Comparison of ENCODE assay signal across 26 cellular contexts in genomic region chr2:124762388-124762787, GRCh38.
"Had no signal": no experiment of that assay in that cellular context is flagged by ENCODE, and none has a peak within 500 bp of the region (broad histone marks: within the 10 kb centered on the region; RNA-seq: fewer than 3 reads in every experiment).

No MANE protein-coding gene starts in this region.

- ATAC-seq: stimulated activated effector memory CD8-positive, alpha-beta T cell treated with anti-CD3 and anti-CD28 coated beads, Interleukin-12 subunit alpha, Interleukin-12 subunit beta, amount 100 ng/mL, for 72 hours; stimulated activated memory B cell treated with anti-CD40 and anti-IgM and Interleukin-4, amounts not matched to agents 10 μg/mL and 1 μg/mL and 100 μg/mL, for 72 hours; stimulated activated naive B cell treated with anti-CD40 and anti-IgM and Interleukin-4, amounts not matched to agents 10 μg/mL and 1 μg/mL and 100 μg/mL, for 72 hours; stimulated activated naive CD8-positive, alpha-beta T cell treated with anti-CD3 and anti-CD28 coated beads, Interleukin-15, amount 100 ng/mL, for 72 hours; stimulated activated naive CD8-positive, alpha-beta T cell treated with anti-CD3 and anti-CD28 coated beads, Interleukin-15, Interleukin-2, amounts not matched to agents 100 U/mL and 50 U/mL, for 24 hours; upper lobe of right lung had no signal

- H3K4me1 ChIP-seq: suprapubic skin, testis, thyroid gland, tibial artery, tibial nerve, transverse colon, upper lobe of left lung, upper lobe of right lung, uterus, vagina had no signal

- H3K36me3 ChIP-seq: stomach, suprapubic skin, thoracic aorta, thyroid gland, tibial artery, tibial nerve, transverse colon, upper lobe of left lung, upper lobe of right lung, uterus, vagina had no signal

- H3K27me3 ChIP-seq: stomach, suprapubic skin, testis, thyroid gland, tibial artery, tibial nerve, transverse colon, upper lobe of left lung, upper lobe of right lung, uterus, vagina had no signal

- H3K27ac ChIP-seq: stomach, suprapubic skin, testis, thoracic aorta, thyroid gland, tibial artery, tibial nerve, transverse colon, upper lobe of left lung, upper lobe of right lung, uterus, vagina had no signal

- H3K4me3 ChIP-seq: stomach, suprapubic skin, testis, thoracic aorta, thyroid gland, tibial artery, tibial nerve, transverse colon, upper lobe of left lung, upper lobe of right lung, uterus, vagina had no signal

- H3K9me3 ChIP-seq: stomach, suprapubic skin, testis, thoracic aorta, thyroid gland, tibial artery, tibial nerve, transverse colon, upper lobe of left lung, upper lobe of right lung, uterus, vagina had no signal

- DNase-seq: stimulated activated CD4-positive, alpha-beta T cell treated with anti-CD3 and anti-CD28 coated beads, Interleukin-2, amount 100 ng/mL, for 48 hours; stimulated activated CD4-positive, alpha-beta T cell treated with anti-CD3 and anti-CD28 coated beads, Interleukin-4, amount 100 ng/mL, for 1 hour; stimulated activated CD4-positive, alpha-beta T cell treated with anti-CD3 and anti-CD28 coated beads, Interleukin-4, amount 100 ng/mL, for 24 hours; stimulated activated CD4-positive, alpha-beta T cell treated with anti-CD3 and anti-CD28 coated beads, Interleukin-4, amount 100 ng/mL, for 4 hours; stimulated activated CD8-positive, alpha-beta memory T cell treated with anti-CD3 and anti-CD28 coated beads, Interleukin-4, amount 100 ng/mL, for 48 hours; stimulated activated naive B cell treated with anti-CD40 and anti-IgM and Interleukin-4, amounts not matched to agents 10 μg/mL and 1 μg/mL and 100 μg/mL, for 72 hours; stimulated activated naive CD4-positive, alpha-beta T cell; stimulated activated naive CD4-positive, alpha-beta T cell treated with Interleukin-2 at 50 U/mL for 16 hours; stimulated activated naive CD8-positive, alpha-beta T cell treated with anti-CD3 and anti-CD28 coated beads, Interleukin-15, amount 100 ng/mL, for 72 hours; stimulated activated naive CD8-positive, alpha-beta T cell treated with anti-CD3 and anti-CD28 coated beads, Interleukin-15, Interleukin-2, amounts not matched to agents 100 U/mL and 50 U/mL, for 24 hours; stomach; substantia nigra; testis; thyroid gland; tibial artery; transverse colon; trophoblast cell; upper lobe of left lung; upper lobe of right lung; uterus had no signal
